Comparison of ENCODE assay signal across 8 cellular contexts in the genomic region with DNA sequence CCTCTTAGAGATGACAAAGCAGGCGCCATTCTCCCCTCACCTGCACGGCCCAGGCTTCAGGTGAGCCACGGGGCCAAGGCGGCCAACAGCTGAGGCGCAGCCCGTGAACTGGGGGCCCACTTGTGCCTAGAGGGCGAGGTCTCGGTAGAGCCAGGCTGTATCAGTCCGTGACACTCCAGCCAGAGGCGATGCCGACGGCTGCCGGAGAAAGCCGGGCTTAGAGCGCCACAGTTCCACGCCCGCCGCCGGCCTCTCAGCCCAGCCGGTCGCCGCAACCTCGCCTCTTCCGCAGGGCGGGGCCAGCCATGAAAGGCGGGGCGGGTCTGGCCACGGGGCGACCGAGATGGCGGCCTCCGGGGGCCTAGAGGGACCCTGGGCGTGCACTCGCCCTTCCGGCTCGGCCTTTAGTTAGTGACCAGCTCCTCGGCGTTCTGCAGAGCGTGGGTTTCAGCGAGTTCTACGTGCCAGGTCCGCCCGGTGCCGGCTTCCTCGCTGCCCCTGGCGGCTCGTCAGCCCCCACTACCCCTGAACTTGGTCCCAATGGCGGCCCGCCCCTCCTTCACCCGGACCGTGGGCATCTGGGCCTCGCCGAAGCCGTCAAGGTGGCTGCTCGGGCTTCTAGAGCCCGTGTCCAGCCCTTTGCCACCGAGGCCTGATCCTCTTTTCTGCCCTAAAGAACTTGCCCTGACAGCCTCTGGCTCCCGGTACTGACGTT. TPM values are rescaled to one million over a fixed set of nuclear protein-coding genes. Genes with fewer than 3 reads are reported as not detected.
DNase-seq lines count a peak whose midpoint lies in the region; ATAC-seq and TF ChIP-seq lines count a peak whose summit lies in the region.

A gene (plus strand): TSS at position 390 of the 715 bp plus-strand sequence. CDS start 881 bp downstream, outside the sequence.

- H3K4me3 Mint-ChIP-seq in endodermal cell (peak within 1 kb of the TSS; percentile 88), mesothelial cell of epicardium (peak within 1 kb of the TSS; percentile 87)

- H3K4me1 Mint-ChIP-seq in endodermal cell (peaks cover 21% of the 10 kb centered on the region), mesothelial cell of epicardium (peaks cover 13% of the 10 kb centered on the region)

- 3% methylated on average over 18 to 59 of the region's 59 CpGs for WGBS in endodermal cell (ENCODE audit: insufficient coverage in 1 of 2, insufficient read length in 1 of 2), 2 experiments

- H3K36me3 Mint-ChIP-seq in endodermal cell (ENCODE audit: low read depth) (peaks cover 35% of the 10 kb centered on the region), mesothelial cell of epicardium (peaks cover 18% of the 10 kb centered on the region)

- H3K9ac ChIP-seq in endodermal cell (ENCODE audit: extremely low read depth, low read length, poor library complexity, severe bottlenecking), result peak within 1 kb of the TSS; percentile 69

- H3K27me3 Mint-ChIP-seq in endodermal cell (ENCODE audit: insufficient read depth) (no peaks in the 10 kb centered on the region), mesothelial cell of epicardium (ENCODE audit: low read depth) (no peaks in the 10 kb centered on the region)

- no peaks in the 10 kb centered on the region for H3K4me1 ChIP-seq in endodermal cell (ENCODE audit: control insufficient read depth, insufficient read depth, low read length)

- H3K27ac Mint-ChIP-seq in endodermal cell (peak within 1 kb of the TSS; percentile 97), mesothelial cell of epicardium (peak within 1 kb of the TSS; percentile 94)

- H3K27me3 ChIP-seq in endodermal cell (ENCODE audit: control insufficient read depth, insufficient read depth, low read length, poor library complexity, severe bottlenecking), result no peaks in the 10 kb centered on the region

- peaks cover 28% of the 10 kb centered on the region for H3K36me3 ChIP-seq in endodermal cell (ENCODE audit: control insufficient read depth, insufficient read depth, low read length)

- ATAC-seq in GM19438 (IDR thresholded peaks at IDR 0.05; ENCODE audit: low read depth, unreplicated experiment) (peak; percentile 98), HG03571 (IDR thresholded peaks at IDR 0.05; ENCODE audit: unreplicated experiment) (peak; percentile 97)

- DNase-seq in COLO668 (lab: John Stamatoyannopoulos, UW; ENCODE audit: unreplicated experiment), result peak; percentile 90
- DNase-seq in NOMO-1 treated with dmso at 0.1 percent for 144 hours (lab: John Stamatoyannopoulos, UW; ENCODE audit: unreplicated experiment), result peak; percentile 74
- peak; percentile 53 for DNase-seq in activated CD8-positive, alpha-beta memory T cell treated with anti-CD3 and anti-CD28 coated beads, Interleukin-2, amount 50 U/mL, for 1 hour (ENCODE audit: extremely low read depth)
- peak; percentile 96 for DNase-seq in endodermal cell
- peak; percentile 69 to 79 for DNase-seq in mesothelial cell of epicardium (ENCODE audit: low spot score in 2 of 2, unreplicated experiment in 2 of 2)
- peak; percentile 81 to 82 for DNase-seq in stimulated activated CD8-positive, alpha-beta memory T cell treated with anti-CD3 and anti-CD28 coated beads, Interleukin-15, amount 100 ng/mL, for 48 hours (ENCODE audit: low read depth in 2 of 2)

- peak within 1 kb of the TSS; percentile 85 for H3K27ac ChIP-seq in endodermal cell (ENCODE audit: low read depth, low read length)

- TF ChIP-seq CTCF in endodermal cell (conservative IDR thresholded peaks at IDR 0.05), result no peak
- no peak for TF ChIP-seq CTCF in mesothelial cell of epicardium (IDR thresholded peaks at IDR 0.05; ENCODE audit: unreplicated experiment)

- H3K9me3 ChIP-seq in endodermal cell (ENCODE audit: control insufficient read depth, low read length), result no peaks in the 10 kb centered on the region

- no peaks in the 10 kb centered on the region for H3K9me3 Mint-ChIP-seq in endodermal cell
- H3K9me3 Mint-ChIP-seq in mesothelial cell of epicardium, result no peaks in the 10 kb centered on the region

- H3K4me3 ChIP-seq in endodermal cell (ENCODE audit: low read length), result peak within 1 kb of the TSS; percentile 94

RNA-seq across cellular contexts. Expression of the gene that starts here (rescaled TPM):
- total RNA-seq in endodermal cell (10 to 100 TPM; 21.3 to 32.1 TPM), mesothelial cell of epicardium (30.4 to 32.0 TPM (median 30.5 TPM) in 3 replicates)
- polyA plus RNA-seq in endodermal cell (2013, experiment 1 of 2), result 22.1 TPM
- polyA plus RNA-seq in endodermal cell (2013, experiment 2 of 2), result 19.2 TPM

Comparison
In these comparisons a context has a peak if more than half of its experiments do, and no peak if none do; other contexts are left out.
1. Peak in every context shown above with its lines: DNase-seq, ATAC-seq, H3K4me3 ChIP-seq and H3K27ac ChIP-seq.